17 cellular contexts compared by ENCODE assay signal in genomic region chr7:55563596-55564325, GRCh38. TPM values are rescaled to one million over a fixed set of nuclear protein-coding genes. Genes with fewer than 3 reads are reported as not detected.
DNase-seq lines count a peak whose midpoint lies in the region; ATAC-seq, FAIRE-seq and TF ChIP-seq lines count a peak whose summit lies in the region.
"Had no signal": no experiment of that assay in that cellular context is flagged by ENCODE, and none has a peak within 500 bp of the region (broad histone marks: within the 10 kb centered on the region; RNA-seq: fewer than 3 reads in every experiment).

No MANE protein-coding gene starts in this region.

- no peak for TF ChIP-seq EP300 in gastroesophageal sphincter (IDR thresholded peaks at IDR 0.05)

- H3K27ac ChIP-seq in CD4-positive, alpha-beta T cell (ENCODE audit: low read depth, low read length) = no peak overlapping the region
- H3K27ac ChIP-seq in GM23338 (ENCODE audit: low read depth) (peak overlapping the region; percentile 47; the same call in 1 of the 2 replicates), keratinocyte (ENCODE audit: control insufficient read depth, insufficient read depth, low read length) (no peak overlapping the region), gastroesophageal sphincter (no peak overlapping the region)
- H3K27ac ChIP-seq: brain microvascular endothelial cell, right lobe of liver had no signal

- CTCF ChIA-PET in CD4-positive, alpha-beta T cell (lab: Charles Lee) = interaction anchor here (0.6 kb wide), 1 partner anchor 488 kb away, joined by 3 read pairs; the partner anchor contains the start of genes CCT6A and PSPH
- CTCF ChIA-PET in Calu3 (lab: Charles Lee) = interaction anchor here (0.6 to 1.0 kb wide), 2 partner anchors 9 to 1651 kb away, joined by 3 to 4 read pairs; no protein-coding TSS in a partner anchor

- H3K27ac Mint-ChIP-seq in CD4-positive, alpha-beta T cell = peak overlapping the region; percentile 81
- H3K27ac Mint-ChIP-seq in GM23338 = no peak overlapping the region
- H3K27ac Mint-ChIP-seq in Calu3 (ENCODE audit: unreplicated experiment) = no peak overlapping the region
- H3K27ac Mint-ChIP-seq: activated naive CD4-positive, alpha-beta T cell treated with anti-CD3 and anti-CD28 coated beads, Interleukin-2, amount 10 ng/mL, durations not matched to agents 7 days and 5 days had no signal

- H3K36me3 ChIP-seq in GM23338 (ENCODE audit: insufficient read depth) (no peaks in the 10 kb centered on the region), keratinocyte (ENCODE audit: control insufficient read depth in 2 of 2, extremely low read depth in 1 of 2, insufficient read depth in 2 of 2, low read length in 2 of 2) (peaks cover 0 to 2% of the 10 kb centered on the region in 2 experiments), gastroesophageal sphincter (no peaks in the 10 kb centered on the region)
- H3K36me3 ChIP-seq: brain microvascular endothelial cell, right lobe of liver had no signal

- no peak for DNase-seq in CD4-positive, alpha-beta T cell
- peak; percentile 55 for DNase-seq in GM23338 (ENCODE audit: low spot score)
- DNase-seq in RPMI8226 = peak; percentile 73
- DNase-seq in keratinocyte (ENCODE audit: low read depth, low spot score) = no peak
- no peak for DNase-seq in Calu3
- DNase-seq: activated CD4-positive, alpha-beta T cell treated with anti-CD3 and anti-CD28 coated beads for 4 hours; activated naive CD4-positive, alpha-beta T cell treated with anti-CD3 and anti-CD28 coated beads, Interleukin-2, amount 10 ng/mL, durations not matched to agents 7 days and 5 days; activated T-cell treated with anti-CD3 and anti-CD28 coated beads for 4 hours; brain microvascular endothelial cell; DMS 273 treated with DMSO at 0.1 percent for 48 hours; right lobe of liver; SIG-M5; T-helper 9 cell had no signal

- H3K27me3 Mint-ChIP-seq in CD4-positive, alpha-beta T cell = no peaks in the 10 kb centered on the region
- H3K27me3 Mint-ChIP-seq in GM23338 (ENCODE audit: insufficient read depth, low read depth, poor library complexity) (peaks cover 7% of the 10 kb centered on the region), Calu3 (ENCODE audit: unreplicated experiment) (no peaks in the 10 kb centered on the region)
- H3K27me3 Mint-ChIP-seq: activated naive CD4-positive, alpha-beta T cell treated with anti-CD3 and anti-CD28 coated beads, Interleukin-2, amount 10 ng/mL, durations not matched to agents 7 days and 5 days had no signal

- no peak for ATAC-seq in CD4-positive, alpha-beta T cell (ENCODE audit: poor library complexity)
- peak; percentile 60 for ATAC-seq in GM23338
- no peak for ATAC-seq in gastroesophageal sphincter
- ATAC-seq in GM19452 (IDR thresholded peaks at IDR 0.05; ENCODE audit: unreplicated experiment) = no peak
- no peak for ATAC-seq in GM21360 (IDR thresholded peaks at IDR 0.05; ENCODE audit: unreplicated experiment)
- ATAC-seq: K562, right lobe of liver had no signal

- no peak for TF ChIP-seq CTCF in CD4-positive, alpha-beta T cell (IDR thresholded peaks at IDR 0.05)
- TF ChIP-seq CTCF in GM23338 (conservative IDR thresholded peaks at IDR 0.05; ENCODE audit: low read depth in 2 of 2) = no peak
- no peak for TF ChIP-seq CTCF in keratinocyte (optimal IDR thresholded peaks at IDR 0.05 in 1 of 3, IDR thresholded peaks at IDR 0.05 in 1 of 3, conservative IDR thresholded peaks at IDR 0.05 in 1 of 3; ENCODE audit: extremely low read depth in 1 of 3, insufficient read depth in 2 of 3, low read length in 3 of 3)
- TF ChIP-seq CTCF in Calu3 (IDR thresholded peaks at IDR 0.05; ENCODE audit: unreplicated experiment) = no peak
- TF ChIP-seq CTCF in gastroesophageal sphincter (IDR thresholded peaks at IDR 0.05) = no peak

- H3K9me3 Mint-ChIP-seq in CD4-positive, alpha-beta T cell = no peaks in the 10 kb centered on the region
- H3K9me3 Mint-ChIP-seq in GM23338 (no peaks in the 10 kb centered on the region; the same call in 2 of the 3 replicates), Calu3 (ENCODE audit: low read depth, unreplicated experiment) (no peaks in the 10 kb centered on the region)
- H3K9me3 Mint-ChIP-seq: activated naive CD4-positive, alpha-beta T cell treated with anti-CD3 and anti-CD28 coated beads, Interleukin-2, amount 10 ng/mL, durations not matched to agents 7 days and 5 days had no signal

- dilution Hi-C loops in keratinocyte (cut with MboI; ENCODE audit: extremely low pct_ligation_motif_present, low sequenced_read_pairs) = no loop called here

- POLR2A ChIA-PET in CD4-positive, alpha-beta T cell (lab: Charles Lee) = interaction anchor here (0.6 to 1.3 kb wide), 3 partner anchors 10 to 95 kb away, joined by 3 to 4 read pairs (median 3); no protein-coding TSS in a partner anchor

- peaks cover 100% of the 10 kb centered on the region for H3K79me2 ChIP-seq in GM23338 (replicated peaks; ENCODE audit: insufficient read depth)
- peaks cover 96% of the 10 kb centered on the region for H3K79me2 ChIP-seq in keratinocyte (ENCODE audit: control insufficient read depth, insufficient read depth, low read length)

- intact Hi-C loops in CD4-positive, alpha-beta T cell (cut with DNase I, micrococcal nuclease) = loop anchor here in 1 of 2 experiments (10.0 kb wide), 1 partner anchor 501 kb away; the partner anchor contains the start of gene SUMF2
- intact Hi-C loops in Calu3 (cut with micrococcal nuclease; ENCODE audit: unreplicated experiment) = no loop called here

- H3K4me1 ChIP-seq in GM23338 (ENCODE audit: insufficient read depth) (peaks cover 75% of the 10 kb centered on the region), keratinocyte (ENCODE audit: control insufficient read depth, extremely low read depth, insufficient read depth, low read length) (peaks cover 15% of the 10 kb centered on the region), gastroesophageal sphincter (peaks cover 0 to 7% (median 0%) of the 10 kb centered on the region in 3 donors)

- 0 out of 2 replicates have a peak overlapping the region, but pooled peaks have one; percentile 2 for H3K4me2 ChIP-seq in GM23338
- H3K4me2 ChIP-seq in keratinocyte (ENCODE audit: control insufficient read depth, extremely low read depth, insufficient read depth, low read depth, low read length) = peak overlapping the region; percentile 36

- H4K20me1 ChIP-seq in GM23338 (replicated peaks; ENCODE audit: insufficient read depth) (peaks cover 50% of the 10 kb centered on the region), keratinocyte (ENCODE audit: control insufficient read depth, extremely low read depth, insufficient read depth, low read length) (peaks cover 18% of the 10 kb centered on the region)

- H3K9me1 ChIP-seq in keratinocyte (ENCODE audit: control insufficient read depth, extremely low read depth, insufficient read depth, low read length) = peaks cover 4% of the 10 kb centered on the region

- no peaks in the 10 kb centered on the region for H3K27me3 ChIP-seq in CD4-positive, alpha-beta T cell (ENCODE audit: control insufficient read depth, insufficient read depth, low read length)
- H3K27me3 ChIP-seq in GM23338 (ENCODE audit: insufficient read depth) (no peaks in the 10 kb centered on the region), keratinocyte (ENCODE audit: control insufficient read depth, extremely low read depth, insufficient read depth, low read length) (no peaks in the 10 kb centered on the region), gastroesophageal sphincter (no peaks in the 10 kb centered on the region)
- H3K27me3 ChIP-seq: brain microvascular endothelial cell, right lobe of liver had no signal

- BruUV-seq in Calu3 (replicated peaks; lab: Mats Ljungman, UMichigan) = no TSS peak

- no peaks in the 10 kb centered on the region for H3K9me3 ChIP-seq in CD4-positive, alpha-beta T cell (ENCODE audit: control insufficient read depth, low read length)
- H3K9me3 ChIP-seq in keratinocyte (ENCODE audit: control insufficient read depth, low read depth, low read length) = no peaks in the 10 kb centered on the region
- H3K9me3 ChIP-seq in gastroesophageal sphincter = no peaks in the 10 kb centered on the region
- H3K9me3 ChIP-seq: right lobe of liver had no signal

- no peak for FAIRE-seq in keratinocyte (lab: Jason Lieb, UNC)
- FAIRE-seq: K562 had no signal

- peaks cover 95% of the 10 kb centered on the region for H3K4me1 Mint-ChIP-seq in CD4-positive, alpha-beta T cell (ENCODE audit: low read depth)
- peaks cover 69% of the 10 kb centered on the region for H3K4me1 Mint-ChIP-seq in GM23338
- peaks cover 67% of the 10 kb centered on the region for H3K4me1 Mint-ChIP-seq in Calu3 (ENCODE audit: low read depth, unreplicated experiment)

- no peaks in the 10 kb centered on the region for H3F3A ChIP-seq in GM23338 (replicated peaks; ENCODE audit: low read depth)

- H2AFZ ChIP-seq in GM23338 (no peak overlapping the region), keratinocyte (ENCODE audit: control insufficient read depth, low read length) (no peak overlapping the region)

- WGBS in gastroesophageal sphincter (ENCODE audit: low coverage in 1 of 2), 2 donors = 24 to 77% methylated on average over 3 to 4 of the region's 4 CpGs

- no peak overlapping the region for H3K4me3 Mint-ChIP-seq in CD4-positive, alpha-beta T cell
- H3K4me3 Mint-ChIP-seq in GM23338 (no peak overlapping the region), Calu3 (ENCODE audit: low read depth, unreplicated experiment) (no peak overlapping the region)
- H3K4me3 Mint-ChIP-seq: activated naive CD4-positive, alpha-beta T cell treated with anti-CD3 and anti-CD28 coated beads, Interleukin-2, amount 10 ng/mL, durations not matched to agents 7 days and 5 days had no signal

- H3K9ac ChIP-seq in keratinocyte (ENCODE audit: control insufficient read depth, extremely low read depth, insufficient read depth, low read length) = no peak overlapping the region

- no peak for TF ChIP-seq POLR2A in gastroesophageal sphincter (IDR thresholded peaks at IDR 0.05)

- H3K36me3 Mint-ChIP-seq in CD4-positive, alpha-beta T cell (ENCODE audit: low read depth) = no peaks in the 10 kb centered on the region
- peaks cover 10% of the 10 kb centered on the region for H3K36me3 Mint-ChIP-seq in GM23338 (ENCODE audit: low read depth)
- peaks cover 5% of the 10 kb centered on the region for H3K36me3 Mint-ChIP-seq in Calu3 (ENCODE audit: insufficient read depth, unreplicated experiment)

- H3K4me3 ChIP-seq in GM23338 = no peak overlapping the region
- no peak overlapping the region for H3K4me3 ChIP-seq in keratinocyte (ENCODE audit: control insufficient read depth in 2 of 3, extremely low read depth in 1 of 3, insufficient read depth in 2 of 3, low read depth in 1 of 3, low read length in 3 of 3)
- H3K4me3 ChIP-seq in gastroesophageal sphincter = no peak overlapping the region
- H3K4me3 ChIP-seq: K562, right lobe of liver had no signal

- H3K9me2 ChIP-seq in GM23338 (ENCODE audit: insufficient read depth) = peaks cover 5% of the 10 kb centered on the region; the same call in 1 of the 2 replicates

RNA-seq across cellular contexts. Expression of gene VOPP1, which starts 8.5 kb away (rescaled TPM):
- 10 to 100 TPM; 49.6 to 53.1 TPM for total RNA-seq in CD4-positive, alpha-beta T cell
- total RNA-seq in GM23338 (2014; rRNA removed; shearing (Covaris generic)) = 71.0 and 73.7 TPM in 2 replicates
- polyA plus RNA-seq in GM23338 (2016; fragmentation: Nextera tagmentation; extraction: Ambion mirVana) (26.2 and 28.2 TPM in 2 replicates), keratinocyte (34.2 to 60.4 TPM (median 49.2 TPM) in 3 replicates)
- polyA plus RNA-seq in keratinocyte (2011; ENCODE audit: low read depth) = 7.2 TPM
- 42.3 and 47.9 TPM in 2 replicates for polyA plus RNA-seq in keratinocyte (2011; cell fraction: cytosol; rRNA removed)
- 34.4 and 35.2 TPM in 2 replicates for polyA plus RNA-seq in keratinocyte (2011; cell fraction: nucleus; rRNA removed)
- 17.1 and 63.0 TPM in 2 replicates for polyA plus RNA-seq in keratinocyte (2012; ENCODE audit: low replicate concordance)
- polyA minus RNA-seq in keratinocyte = 60.1 to 103 TPM (median 80.4 TPM) in 3 replicates
- 69.4 TPM for polyA minus RNA-seq in keratinocyte (2011; cell fraction: cytosol; rRNA and poly(A)+ RNA removed)
- polyA minus RNA-seq in keratinocyte (2011; cell fraction: nucleus; rRNA and poly(A)+ RNA removed) = 39.7 and 54.4 TPM in 2 replicates
- total RNA-seq in Calu3 (2022) (106 and 128 TPM in 2 replicates), gastroesophageal sphincter (10 to 100 TPM; 20.5 to 51.6 (median 33.4) TPM)

Comparison
In these comparisons a context has a peak if more than half of its experiments do, and no peak if none do; other contexts are left out.
1. DNase-seq: peak in GM23338 (single experiment) and RPMI8226 (single experiment); none in CD4-positive, alpha-beta T cell (0 of 10), keratinocyte (single experiment) and Calu3 (single experiment).